In the genomic region with DNA sequence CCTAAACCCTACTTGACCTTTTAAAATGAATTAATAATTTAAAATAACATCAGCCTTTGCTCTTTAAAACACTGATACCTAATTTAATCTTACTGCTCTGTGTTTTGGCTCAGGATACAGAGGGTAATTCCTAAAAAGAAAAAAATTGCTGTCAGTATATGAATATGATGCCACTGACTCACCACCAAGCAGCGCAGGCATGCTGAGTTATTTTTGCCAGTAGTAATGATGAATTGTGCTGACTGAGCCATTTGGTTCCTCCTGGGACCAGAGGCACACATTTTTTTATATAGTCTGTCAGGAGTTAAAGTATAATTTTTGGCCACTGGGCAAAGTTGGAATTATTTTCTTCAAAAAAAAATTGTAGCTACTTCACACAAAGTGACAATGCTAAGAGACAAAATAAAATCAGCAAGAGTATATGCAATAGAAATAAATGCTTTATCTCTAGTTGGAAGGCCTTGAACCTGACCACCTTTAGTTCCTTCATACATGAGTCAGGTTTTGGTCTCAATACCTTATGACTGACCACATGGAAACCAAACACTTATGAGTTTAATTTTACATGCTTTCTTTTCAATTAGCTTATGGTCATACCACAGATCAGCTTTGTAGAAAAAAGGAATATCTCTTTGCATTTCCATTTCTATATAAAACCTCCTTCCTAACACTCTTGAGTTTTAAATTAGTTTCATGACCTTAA, we compare ENCODE assay signal across 9 cellular contexts.
DNase-seq lines count a peak whose midpoint lies in the region; ATAC-seq lines count a peak whose summit lies in the region.
"Had no signal": no experiment of that assay in that cellular context is flagged by ENCODE, and none has a peak within 500 bp of the region (broad histone marks: within the 10 kb centered on the region; RNA-seq: fewer than 3 reads in every experiment).

No MANE protein-coding gene starts in this region.

- DNase-seq in astrocyte of the hippocampus (ENCODE audit: low read depth, low spot score): peak; percentile 48
- DNase-seq in renal cortical epithelial cell (ENCODE audit: low read depth): peak; percentile 39
- DNase-seq in NCI-H82 treated with DMSO at 0.1 percent for 48 hours (lab: John Stamatoyannopoulos, UW; ENCODE audit: unreplicated experiment): no peak
- DNase-seq in activated CD4-positive, alpha-beta T cell treated with anti-CD3 and anti-CD28 coated beads for 1 hour: no peak
- DNase-seq in LoVo (ENCODE audit: low spot score): no peak

- ATAC-seq in GM18870 (IDR thresholded peaks at IDR 0.05; ENCODE audit: unreplicated experiment): peak; percentile 63
- ATAC-seq in HG03432 (IDR thresholded peaks at IDR 0.05; ENCODE audit: unreplicated experiment): peak; percentile 78
- ATAC-seq in HG03280 (IDR thresholded peaks at IDR 0.05; ENCODE audit: unreplicated experiment): no peak
- ATAC-seq: body of pancreas had no signal

Comparison
In these comparisons a context has a peak if more than half of its experiments do, and no peak if none do; other contexts are left out.
1. DNase-seq: peak in astrocyte of the hippocampus (single experiment) and renal cortical epithelial cell (single experiment); none in NCI-H82 treated with DMSO at 0.1 percent for 48 hours (single experiment), activated CD4-positive, alpha-beta T cell treated with anti-CD3 and anti-CD28 coated beads for 1 hour (single experiment) and LoVo (single experiment).